ENCODE assay signal across 28 cellular contexts in the genomic region with DNA sequence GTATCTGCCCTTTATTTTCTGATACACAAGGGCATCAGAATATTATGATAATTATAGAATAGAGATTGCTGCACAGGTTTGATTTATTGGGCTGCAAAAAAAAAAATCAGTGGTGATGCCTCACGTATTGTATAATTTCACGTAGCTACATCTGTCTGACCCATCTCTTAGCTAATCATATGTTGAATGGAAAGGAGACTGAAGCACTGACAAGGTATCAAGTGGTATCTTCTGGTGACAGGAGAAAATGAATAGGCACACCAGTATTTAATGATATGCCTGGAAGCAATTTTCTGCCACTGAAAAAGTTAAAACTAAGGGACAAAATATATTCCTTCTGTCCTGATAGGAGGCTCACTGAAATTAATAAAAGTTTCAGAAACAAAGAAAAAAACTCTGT.
"Had no signal": no experiment of that assay in that cellular context is flagged by ENCODE, and none has a peak within 500 bp of the region (broad histone marks: within the 10 kb centered on the region; RNA-seq: fewer than 3 reads in every experiment).

No MANE protein-coding gene starts in this region.

- H3K27me3 Mint-ChIP-seq: activated B cell treated with CpG ODN at 0.5 μM for 24 hours; activated CD4-positive, alpha-beta memory T cell treated with anti-CD3 and anti-CD28 coated beads for 36 hours; activated CD8-positive, alpha-beta memory T cell treated with anti-CD3 and anti-CD28 coated beads, Interleukin-2, amount 10 ng/mL, durations not matched to agents 7 days and 5 days; activated naive CD4-positive, alpha-beta T cell treated with anti-CD3 and anti-CD28 coated beads, Interleukin-2, amount 10 ng/mL, durations not matched to agents 7 days and 5 days; activated naive CD8-positive, alpha-beta T cell treated with anti-CD3 and anti-CD28 coated beads, Interleukin-2, amount 10 ng/mL, durations not matched to agents 7 days and 5 days; brain; T-helper 17 cell had no signal

- ATAC-seq: activated CD4-positive, CD25-positive, alpha-beta regulatory T cell treated with anti-CD3 and anti-CD28 coated beads, Interleukin-2, amount 50 U/mL, for 24 hours; activated CD8-positive, alpha-beta memory T cell treated with anti-CD3 and anti-CD28 coated beads, Interleukin-2, amount 10 ng/mL, durations not matched to agents 7 days and 5 days; activated CD8-positive, alpha-beta T cell treated with anti-CD3 and anti-CD28 coated beads, Interleukin-2, amount 10 ng/mL, durations not matched to agents 7 days and 5 days; activated naive CD4-positive, alpha-beta T cell treated with anti-CD3 and anti-CD28 coated beads, Interleukin-2, amount 50 U/mL, for 72 hours; activated T-cell treated with anti-CD3 and anti-CD28 coated beads, Interleukin-2, amount 50 U/mL, for 72 hours; gastroesophageal sphincter; heart right ventricle; T-helper 17 cell had no signal

- H3K9me3 Mint-ChIP-seq: activated naive CD4-positive, alpha-beta T cell treated with anti-CD3 and anti-CD28 coated beads, Interleukin-2, amount 10 ng/mL, durations not matched to agents 7 days and 5 days; activated naive CD8-positive, alpha-beta T cell treated with anti-CD3 and anti-CD28 coated beads, Interleukin-2, amount 10 ng/mL, durations not matched to agents 7 days and 5 days; brain had no signal

- DNase-seq: activated B cell treated with CpG ODN at 0.5 μM for 24 hours; activated CD4-positive, alpha-beta memory T cell treated with anti-CD3 and anti-CD28 coated beads for 36 hours; activated CD4-positive, alpha-beta T cell treated with anti-CD3 and anti-CD28 coated beads for 48 hours; activated CD4-positive, alpha-beta T cell treated with anti-CD3 and anti-CD28 coated beads, Interleukin-2, amount 50 U/mL, for 1 hour; activated CD8-positive, alpha-beta memory T cell treated with anti-CD3 and anti-CD28 coated beads, Interleukin-2, amount 10 ng/mL, durations not matched to agents 7 days and 5 days; activated CD8-positive, alpha-beta memory T cell treated with anti-CD3 and anti-CD28 coated beads, Interleukin-2, amount 50 U/mL, for 4 hours; activated CD8-positive, alpha-beta T cell treated with anti-CD3 and anti-CD28 coated beads, Interleukin-2, amount 10 ng/mL, durations not matched to agents 7 days and 5 days; activated gamma-delta T cell; activated naive CD4-positive, alpha-beta T cell; activated naive CD4-positive, alpha-beta T cell treated with anti-CD3 and anti-CD28 coated beads, Interleukin-2, amount 10 ng/mL, durations not matched to agents 7 days and 5 days; activated naive CD8-positive, alpha-beta T cell treated with anti-CD3 and anti-CD28 coated beads, Interleukin-2, amount 10 ng/mL, durations not matched to agents 7 days and 5 days; activated T-cell treated with anti-CD3 and anti-CD28 coated beads, Interleukin-2, amount 50 U/mL, for 1 hour; activated T-cell treated with anti-CD3 and anti-CD28 coated beads, Interleukin-2, amount 50 U/mL, for 72 hours; central memory CD4-positive, alpha-beta T cell; cerebellar nuclear complex; colonic mucosa; effector CD8-positive, alpha-beta T cell; esophagus squamous epithelium; foreskin melanocyte; heart right ventricle; T-helper 17 cell; T1000; WERI-Rb-1 had no signal

- H3K36me3 Mint-ChIP-seq: activated CD4-positive, alpha-beta memory T cell treated with anti-CD3 and anti-CD28 coated beads for 36 hours; activated CD8-positive, alpha-beta memory T cell treated with anti-CD3 and anti-CD28 coated beads, Interleukin-2, amount 10 ng/mL, durations not matched to agents 7 days and 5 days; activated naive CD4-positive, alpha-beta T cell treated with anti-CD3 and anti-CD28 coated beads, Interleukin-2, amount 10 ng/mL, durations not matched to agents 7 days and 5 days; activated naive CD4-positive, alpha-beta T cell treated with anti-CD3 and anti-CD28 coated beads, Interleukin-2, amount 50 U/mL, for 72 hours; activated naive CD8-positive, alpha-beta T cell treated with anti-CD3 and anti-CD28 coated beads, Interleukin-2, amount 10 ng/mL, durations not matched to agents 7 days and 5 days; brain had no signal

- H3K4me1 Mint-ChIP-seq: activated CD8-positive, alpha-beta memory T cell treated with anti-CD3 and anti-CD28 coated beads, Interleukin-2, amount 10 ng/mL, durations not matched to agents 7 days and 5 days; activated naive CD4-positive, alpha-beta T cell treated with anti-CD3 and anti-CD28 coated beads, Interleukin-2, amount 10 ng/mL, durations not matched to agents 7 days and 5 days; activated naive CD8-positive, alpha-beta T cell treated with anti-CD3 and anti-CD28 coated beads, Interleukin-2, amount 10 ng/mL, durations not matched to agents 7 days and 5 days; T-helper 17 cell had no signal

- H3K4me3 Mint-ChIP-seq: activated B cell treated with CpG ODN at 0.5 μM for 24 hours; activated CD4-positive, alpha-beta memory T cell treated with anti-CD3 and anti-CD28 coated beads for 36 hours; activated CD8-positive, alpha-beta memory T cell treated with anti-CD3 and anti-CD28 coated beads, Interleukin-2, amount 10 ng/mL, durations not matched to agents 7 days and 5 days; activated CD8-positive, alpha-beta T cell treated with anti-CD3 and anti-CD28 coated beads, Interleukin-2, amount 10 ng/mL, durations not matched to agents 7 days and 5 days; activated naive CD4-positive, alpha-beta T cell treated with anti-CD3 and anti-CD28 coated beads, Interleukin-2, amount 10 ng/mL, durations not matched to agents 7 days and 5 days; activated naive CD8-positive, alpha-beta T cell treated with anti-CD3 and anti-CD28 coated beads, Interleukin-2, amount 10 ng/mL, durations not matched to agents 7 days and 5 days; activated T-cell treated with anti-CD3 and anti-CD28 coated beads, Interleukin-2, amount 50 U/mL, for 72 hours; brain; T-helper 17 cell; T-helper 2 cell treated with Interferon-gamma antibody and Interleukin-4, amounts not matched to agents 5 μg/mL and 100 μg/mL, for 36 hours had no signal
